Comparison of ENCODE assay signal across 1 cellular context in genomic region chr13:23466144-23467002, GRCh38.
TF ChIP-seq lines count a peak whose summit lies in the region.

No MANE protein-coding gene starts in this region.

TF ChIP-seq in HepG2, 621 proteins besides CTCF, POLR2A, EP300 and RAD21 (continued from another document and continues in another):
- TF ChIP-seq ZNF431 (CRISPR knock-in tag; IDR thresholded peaks at IDR 0.05; ENCODE audit: borderline replicate concordance, low read depth) (0 out of 2 replicates have a peak, but pooled peaks have one; percentile 52), PRDM4 (CRISPR knock-in tag; IDR thresholded peaks at IDR 0.05; ENCODE audit: borderline replicate concordance) (no peak), CAMTA2 (CRISPR knock-in tag; IDR thresholded peaks at IDR 0.05; ENCODE audit: borderline replicate concordance) (no peak), PHF8 (CRISPR knock-in tag; IDR thresholded peaks at IDR 0.05) (peak; percentile 50), NRL (CRISPR knock-in tag; IDR thresholded peaks at IDR 0.05; ENCODE audit: borderline replicate concordance) (peak; percentile 69; the same call in 1 of the 2 replicates), KLF13 (CRISPR knock-in tag; IDR thresholded peaks at IDR 0.05) (no peak), PHB2 (IDR thresholded peaks at IDR 0.05; ENCODE audit: partially characterized antibody) (no peak), ZNF549 (CRISPR knock-in tag; IDR thresholded peaks at IDR 0.05) (no peak), CSRNP1 (CRISPR knock-in tag; IDR thresholded peaks at IDR 0.05) (no peak), SPEN (CRISPR knock-in tag; IDR thresholded peaks at IDR 0.05; ENCODE audit: low read depth) (peak; percentile 47), RAD51 (IDR thresholded peaks at IDR 0.05; ENCODE audit: borderline replicate concordance) (no peak), TBL1XR1 (IDR thresholded peaks at IDR 0.05; ENCODE audit: borderline replicate concordance, low read length, partially characterized antibody) (no peak), IKZF4 (CRISPR knock-in tag; IDR thresholded peaks at IDR 0.05; ENCODE audit: borderline replicate concordance, low read depth, not compliant biosample characterization) (peak; percentile 89), TBP (CRISPR knock-in tag; IDR thresholded peaks at IDR 0.05) (no peak), ATM (IDR thresholded peaks at IDR 0.05; ENCODE audit: borderline replicate concordance) (no peak), SP1 (IDR thresholded peaks at IDR 0.05) (no peak), SP1 (CRISPR knock-in tag; IDR thresholded peaks at IDR 0.05) (no peak), FOXJ3 (CRISPR knock-in tag; IDR thresholded peaks at IDR 0.05; ENCODE audit: borderline replicate concordance) (no peak), ZNF605 (CRISPR knock-in tag; IDR thresholded peaks at IDR 0.05) (peak; percentile 46; the same call in 1 of the 2 replicates), ZNF709 (CRISPR knock-in tag; IDR thresholded peaks at IDR 0.05) (peak; percentile 67; the same call in 1 of the 2 replicates), ZBTB1 (CRISPR knock-in tag; IDR thresholded peaks at IDR 0.05; ENCODE audit: borderline replicate concordance) (no peak), ZNF704 (CRISPR knock-in tag; IDR thresholded peaks at IDR 0.05; ENCODE audit: borderline replicate concordance) (0 out of 2 replicates have a peak, but pooled peaks have one; percentile 57), TMF1 (CRISPR knock-in tag; IDR thresholded peaks at IDR 0.05; ENCODE audit: low read depth) (0 out of 2 replicates have a peak, but pooled peaks have one; percentile 75), ARID2 (CRISPR knock-in tag; IDR thresholded peaks at IDR 0.05; ENCODE audit: borderline replicate concordance) (no peak), ZNF589 (CRISPR knock-in tag; conservative IDR thresholded peaks at IDR 0.05) (no peak), PTBP1 (IDR thresholded peaks at IDR 0.05; ENCODE audit: low read depth, low read length, poor library complexity, severe bottlenecking) (peak; percentile 44), ZNF746 (CRISPR knock-in tag; IDR thresholded peaks at IDR 0.05) (0 out of 2 replicates have a peak, but pooled peaks have one; percentile 41), ZFY (CRISPR knock-in tag; IDR thresholded peaks at IDR 0.05) (peak; percentile 77), PAWR (CRISPR knock-in tag; IDR thresholded peaks at IDR 0.05; ENCODE audit: borderline replicate concordance) (no peak), NFE2L1 (CRISPR knock-in tag; IDR thresholded peaks at IDR 0.05; ENCODE audit: borderline replicate concordance) (no peak), DMAP1 (CRISPR knock-in tag; IDR thresholded peaks at IDR 0.05) (no peak; the same call in 1 of the 2 replicates), TBX3 (IDR thresholded peaks at IDR 0.05; ENCODE audit: borderline replicate concordance) (no peak), ZBTB43 (CRISPR knock-in tag; conservative IDR thresholded peaks at IDR 0.05) (no peak), AKAP8 (CRISPR knock-in tag; IDR thresholded peaks at IDR 0.05) (0 out of 2 replicates have a peak, but pooled peaks have one; percentile 26), ZNF724P (CRISPR knock-in tag; IDR thresholded peaks at IDR 0.05; ENCODE audit: borderline replicate concordance) (no peak), MAX (IDR thresholded peaks at IDR 0.05) (peak; percentile 78), SALL1 (CRISPR knock-in tag; IDR thresholded peaks at IDR 0.05) (peak; percentile 27; the same call in 1 of the 2 replicates)
- TF ChIP-seq, protein P1, sequence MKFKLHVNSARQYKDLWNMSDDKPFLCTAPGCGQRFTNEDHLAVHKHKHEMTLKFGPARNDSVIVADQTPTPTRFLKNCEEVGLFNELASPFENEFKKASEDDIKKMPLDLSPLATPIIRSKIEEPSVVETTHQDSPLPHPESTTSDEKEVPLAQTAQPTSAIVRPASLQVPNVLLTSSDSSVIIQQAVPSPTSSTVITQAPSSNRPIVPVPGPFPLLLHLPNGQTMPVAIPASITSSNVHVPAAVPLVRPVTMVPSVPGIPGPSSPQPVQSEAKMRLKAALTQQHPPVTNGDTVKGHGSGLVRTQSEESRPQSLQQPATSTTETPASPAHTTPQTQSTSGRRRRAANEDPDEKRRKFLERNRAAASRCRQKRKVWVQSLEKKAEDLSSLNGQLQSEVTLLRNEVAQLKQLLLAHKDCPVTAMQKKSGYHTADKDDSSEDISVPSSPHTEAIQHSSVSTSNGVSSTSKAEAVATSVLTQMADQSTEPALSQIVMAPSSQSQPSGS (CRISPR knock-in tag; IDR thresholded peaks at IDR 0.05): no peak
- TF ChIP-seq, protein P2, sequence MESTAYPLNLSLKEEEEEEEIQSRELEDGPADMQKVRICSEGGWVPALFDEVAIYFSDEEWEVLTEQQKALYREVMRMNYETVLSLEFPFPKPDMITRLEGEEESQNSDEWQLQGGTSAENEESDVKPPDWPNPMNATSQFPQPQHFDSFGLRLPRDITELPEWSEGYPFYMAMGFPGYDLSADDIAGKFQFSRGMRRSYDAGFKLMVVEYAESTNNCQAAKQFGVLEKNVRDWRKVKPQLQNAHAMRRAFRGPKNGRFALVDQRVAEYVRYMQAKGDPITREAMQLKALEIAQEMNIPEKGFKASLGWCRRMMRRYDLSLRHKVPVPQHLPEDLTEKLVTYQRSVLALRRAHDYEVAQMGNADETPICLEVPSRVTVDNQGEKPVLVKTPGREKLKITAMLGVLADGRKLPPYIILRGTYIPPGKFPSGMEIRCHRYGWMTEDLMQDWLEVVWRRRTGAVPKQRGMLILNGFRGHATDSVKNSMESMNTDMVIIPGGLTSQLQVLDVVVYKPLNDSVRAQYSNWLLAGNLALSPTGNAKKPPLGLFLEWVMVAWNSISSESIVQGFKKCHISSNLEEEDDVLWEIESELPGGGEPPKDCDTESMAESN (CRISPR knock-in tag; conservative IDR thresholded peaks at IDR 0.05): peak; percentile 65; the same call in 1 of the 2 replicates
- TF ChIP-seq, protein P3, sequence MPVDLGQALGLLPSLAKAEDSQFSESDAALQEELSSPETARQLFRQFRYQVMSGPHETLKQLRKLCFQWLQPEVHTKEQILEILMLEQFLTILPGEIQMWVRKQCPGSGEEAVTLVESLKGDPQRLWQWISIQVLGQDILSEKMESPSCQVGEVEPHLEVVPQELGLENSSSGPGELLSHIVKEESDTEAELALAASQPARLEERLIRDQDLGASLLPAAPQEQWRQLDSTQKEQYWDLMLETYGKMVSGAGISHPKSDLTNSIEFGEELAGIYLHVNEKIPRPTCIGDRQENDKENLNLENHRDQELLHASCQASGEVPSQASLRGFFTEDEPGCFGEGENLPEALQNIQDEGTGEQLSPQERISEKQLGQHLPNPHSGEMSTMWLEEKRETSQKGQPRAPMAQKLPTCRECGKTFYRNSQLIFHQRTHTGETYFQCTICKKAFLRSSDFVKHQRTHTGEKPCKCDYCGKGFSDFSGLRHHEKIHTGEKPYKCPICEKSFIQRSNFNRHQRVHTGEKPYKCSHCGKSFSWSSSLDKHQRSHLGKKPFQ (CRISPR knock-in tag; IDR thresholded peaks at IDR 0.05; ENCODE audit: insufficient replicate concordance): no peak
- TF ChIP-seq, protein P4, sequence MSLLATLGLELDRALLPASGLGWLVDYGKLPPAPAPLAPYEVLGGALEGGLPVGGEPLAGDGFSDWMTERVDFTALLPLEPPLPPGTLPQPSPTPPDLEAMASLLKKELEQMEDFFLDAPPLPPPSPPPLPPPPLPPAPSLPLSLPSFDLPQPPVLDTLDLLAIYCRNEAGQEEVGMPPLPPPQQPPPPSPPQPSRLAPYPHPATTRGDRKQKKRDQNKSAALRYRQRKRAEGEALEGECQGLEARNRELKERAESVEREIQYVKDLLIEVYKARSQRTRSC (CRISPR knock-in tag; IDR thresholded peaks at IDR 0.05; ENCODE audit: low read depth): no peak
- TF ChIP-seq, protein P5, sequence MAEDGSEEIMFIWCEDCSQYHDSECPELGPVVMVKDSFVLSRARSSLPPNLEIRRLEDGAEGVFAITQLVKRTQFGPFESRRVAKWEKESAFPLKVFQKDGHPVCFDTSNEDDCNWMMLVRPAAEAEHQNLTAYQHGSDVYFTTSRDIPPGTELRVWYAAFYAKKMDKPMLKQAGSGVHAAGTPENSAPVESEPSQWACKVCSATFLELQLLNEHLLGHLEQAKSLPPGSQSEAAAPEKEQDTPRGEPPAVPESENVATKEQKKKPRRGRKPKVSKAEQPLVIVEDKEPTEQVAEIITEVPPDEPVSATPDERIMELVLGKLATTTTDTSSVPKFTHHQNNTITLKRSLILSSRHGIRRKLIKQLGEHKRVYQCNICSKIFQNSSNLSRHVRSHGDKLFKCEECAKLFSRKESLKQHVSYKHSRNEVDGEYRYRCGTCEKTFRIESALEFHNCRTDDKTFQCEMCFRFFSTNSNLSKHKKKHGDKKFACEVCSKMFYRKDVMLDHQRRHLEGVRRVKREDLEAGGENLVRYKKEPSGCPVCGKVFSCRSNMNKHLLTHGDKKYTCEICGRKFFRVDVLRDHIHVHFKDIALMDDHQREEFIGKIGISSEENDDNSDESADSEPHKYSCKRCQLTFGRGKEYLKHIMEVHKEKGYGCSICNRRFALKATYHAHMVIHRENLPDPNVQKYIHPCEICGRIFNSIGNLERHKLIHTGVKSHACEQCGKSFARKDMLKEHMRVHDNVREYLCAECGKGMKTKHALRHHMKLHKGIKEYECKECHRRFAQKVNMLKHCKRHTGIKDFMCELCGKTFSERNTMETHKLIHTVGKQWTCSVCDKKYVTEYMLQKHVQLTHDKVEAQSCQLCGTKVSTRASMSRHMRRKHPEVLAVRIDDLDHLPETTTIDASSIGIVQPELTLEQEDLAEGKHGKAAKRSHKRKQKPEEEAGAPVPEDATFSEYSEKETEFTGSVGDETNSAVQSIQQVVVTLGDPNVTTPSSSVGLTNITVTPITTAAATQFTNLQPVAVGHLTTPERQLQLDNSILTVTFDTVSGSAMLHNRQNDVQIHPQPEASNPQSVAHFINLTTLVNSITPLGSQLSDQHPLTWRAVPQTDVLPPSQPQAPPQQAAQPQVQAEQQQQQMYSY (CRISPR knock-in tag; IDR thresholded peaks at IDR 0.05): no peak
